Comparison of ENCODE assay signal across 30 cellular contexts in the genomic region with DNA sequence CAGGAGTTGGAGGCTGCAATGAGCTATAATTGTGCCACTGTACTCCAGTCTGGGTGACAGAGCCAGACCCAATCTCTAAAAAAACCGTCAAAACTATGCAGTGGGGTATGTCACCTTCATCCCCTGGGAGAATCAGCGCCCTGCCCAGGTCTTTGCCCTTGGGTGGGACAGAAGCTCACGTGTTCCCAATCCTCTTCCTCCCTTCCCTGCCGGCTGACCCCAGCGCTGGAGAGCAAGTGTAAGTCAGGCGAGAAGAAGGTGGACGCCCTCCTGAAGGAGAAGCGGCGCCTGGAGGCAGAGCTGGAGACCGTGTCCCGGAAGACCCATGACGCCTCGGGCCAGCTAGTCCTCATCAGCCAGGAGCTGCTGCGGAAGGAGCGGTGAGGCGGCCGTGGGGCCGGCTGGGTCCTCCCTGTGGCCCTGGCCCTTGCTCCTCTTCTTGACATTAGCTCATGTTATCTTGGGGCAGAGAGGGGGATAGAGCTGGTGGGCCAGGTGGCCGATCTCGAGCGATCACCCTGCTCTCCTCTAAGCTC.
"Had no signal": no experiment of that assay in that cellular context is flagged by ENCODE, and none has a peak within 500 bp of the region (broad histone marks: within the 10 kb centered on the region; RNA-seq: fewer than 3 reads in every experiment).

No MANE protein-coding gene starts in this region.

- H3K27me3 ChIP-seq: left lung, neutrophil, ovary, right atrium auricular region, stomach, testis, thyroid gland, transverse colon, upper lobe of right lung had no signal

- H3K4me1 ChIP-seq: testis, thyroid gland, upper lobe of right lung had no signal

- H3K9me3 ChIP-seq: left lung, lower lobe of right lung, mucosa of descending colon, neutrophil, ovary, right atrium auricular region, stomach, testis, thyroid gland, transverse colon, upper lobe of right lung had no signal

- FAIRE-seq: islet of Langerhans, kidney, urothelium cell line had no signal

- H3K27ac ChIP-seq: left lung, lower lobe of right lung, neutrophil, ovary, right atrium auricular region, skin epidermis, testis, thyroid gland, transverse colon, upper lobe of right lung had no signal

- H3K4me3 ChIP-seq: left lung, lower lobe of right lung, mucosa of descending colon, ovary, right atrium auricular region, skin epidermis, stomach, testis, thyroid gland, transverse colon, upper lobe of right lung had no signal

- H3K36me3 ChIP-seq: neutrophil, ovary, thyroid gland had no signal

- DNase-seq: hippocampal formation; immature natural killer cell; kidney; left colon; lower lobe of right lung; mesendoderm; midbrain; mucosa of descending colon; naive thymus-derived CD4-positive, alpha-beta T cell; occipital lobe; ovary; stimulated activated CD4-positive, alpha-beta T cell treated with anti-CD3 and anti-CD28 coated beads, Interleukin-12 subunit alpha, Interleukin-12 subunit beta, amount 100 ng/mL, for 4 hours; stimulated activated CD4-positive, alpha-beta T cell treated with anti-CD3 and anti-CD28 coated beads, Interleukin-15, amount 100 ng/mL, for 24 hours; stimulated activated CD4-positive, alpha-beta T cell treated with anti-CD3 and anti-CD28 coated beads, Interleukin-2, amount 100 ng/mL, for 24 hours; stimulated activated CD4-positive, alpha-beta T cell treated with anti-CD3 and anti-CD28 coated beads, Interleukin-4, amount 100 ng/mL, for 1 hour; stimulated activated naive B cell treated with anti-CD40 and anti-IgM and Interleukin-4, amounts not matched to agents 10 μg/mL and 1 μg/mL and 100 μg/mL, for 72 hours; stimulated activated naive CD8-positive, alpha-beta T cell treated with anti-CD3 and anti-CD28 coated beads, Interleukin-15, Interleukin-2, amounts not matched to agents 100 U/mL and 50 U/mL, for 24 hours; stomach; testis; thyroid gland; transverse colon; upper lobe of right lung had no signal

- ATAC-seq: left colon; left lung; lower lobe of right lung; mucosa of descending colon; naive thymus-derived CD4-positive, alpha-beta T cell; natural killer cell treated with Interleukin-12 subunit alpha and Interleukin-12 subunit beta and Interleukin-15 and Interleukin-18, amount 100 ng/mL, for 72 hours; sciatic nerve; stimulated activated naive B cell treated with anti-CD40 and anti-IgM and Interleukin-4, amounts not matched to agents 10 μg/mL and 1 μg/mL and 100 μg/mL, for 72 hours; stimulated activated naive CD8-positive, alpha-beta T cell treated with anti-CD3 and anti-CD28 coated beads, Interleukin-15, Interleukin-2, amounts not matched to agents 100 U/mL and 50 U/mL, for 24 hours; upper lobe of right lung had no signal
